ENCODE assay signal across 15 cellular contexts in genomic region chr15:82918607-82919230, GRCh38. TPM values are rescaled to one million over a fixed set of nuclear protein-coding genes. Genes with fewer than 3 reads are reported as not detected.
A peak's percentile ranks its signal among the peaks of the same experiment; 100 is the strongest.
DNase-seq lines count a peak whose midpoint lies in the region; ATAC-seq, FAIRE-seq and TF ChIP-seq lines count a peak whose summit lies in the region.
"Had no signal": no experiment of that assay in that cellular context is flagged by ENCODE, and none has a peak within 500 bp of the region (broad histone marks: within the 10 kb centered on the region; RNA-seq: fewer than 3 reads in every experiment).

No MANE protein-coding gene starts in this region.

- H3K4me1 ChIP-seq in left ventricle myocardium inferior (peaks cover 58% of the 10 kb centered on the region), gastrocnemius medialis (peaks cover 60 to 83% of the 10 kb centered on the region in 2 donors)
- H3K4me1 ChIP-seq: BLaER1 treated with 17β-estradiol and CSF1 and Interleukin-3, amounts not matched to agents 10 nM and 100 nM had no signal

- H3K36me3 Mint-ChIP-seq in natural killer cell treated with Interleukin-12 subunit alpha and Interleukin-12 subunit beta and Interleukin-15 and Interleukin-18, amount 100 ng/mL, for 72 hours: no peaks in the 10 kb centered on the region

- DNase-seq in left ventricle myocardium inferior: no peak
- no peak for DNase-seq in Right ventricle myocardium superior
- peak; percentile 56 for DNase-seq in left lobe of liver (ENCODE audit: low spot score)
- DNase-seq in gastrocnemius medialis: peak in 1 of 2 donors; percentile 44
- no peak for DNase-seq in HK-2 (ENCODE audit: unreplicated experiment)
- DNase-seq in natural killer cell treated with Interleukin-12 subunit alpha and Interleukin-12 subunit beta and Interleukin-15 and Interleukin-18, amount 100 ng/mL, for 72 hours (ENCODE audit: low spot score): no peak
- no peak for DNase-seq in activated effector memory CD4-positive, alpha-beta T cell treated with Interleukin-2 at 50 U/mL for 16 hours
- no peak for DNase-seq in HTR-8/SVneo (ENCODE audit: insufficient read length, low spot score)
- DNase-seq: EL, H7, IMR-90, NCI-H2171 treated with DMSO at 0.1 percent for 48 hours, NCI-H510A, NCI-H82 had no signal

- H3K27ac ChIP-seq in left ventricle myocardium inferior (replicated peaks): peak overlapping the region; percentile 54
- H3K27ac ChIP-seq in gastrocnemius medialis: peak overlapping the region; percentile 90 to 94 (median 92)
- H3K27ac ChIP-seq: BLaER1 treated with 17β-estradiol and CSF1 and Interleukin-3, amounts not matched to agents 10 nM and 100 nM had no signal

- no peaks in the 10 kb centered on the region for H3K9me3 Mint-ChIP-seq in natural killer cell treated with Interleukin-12 subunit alpha and Interleukin-12 subunit beta and Interleukin-15 and Interleukin-18, amount 100 ng/mL, for 72 hours

- H3K4me3 ChIP-seq in left ventricle myocardium inferior (no peak overlapping the region), gastrocnemius medialis (no peak overlapping the region)
- H3K4me3 ChIP-seq: BLaER1 treated with 17β-estradiol and CSF1 and Interleukin-3, amounts not matched to agents 10 nM and 100 nM had no signal

- intact Hi-C loops in left ventricle myocardium inferior (cut with micrococcal nuclease): no loop called here
- intact Hi-C loops in Right ventricle myocardium superior (cut with DNase I): no loop called here
- intact Hi-C loops in gastrocnemius medialis (cut with DNase I; ENCODE audit: low total_unique reads): loop anchor here (2.0 to 5.0 kb wide), 2 partner anchors 18 to 111 kb away; partner anchors contain the start of genes FSD2 and WHAMM

- H3K9me3 ChIP-seq in left ventricle myocardium inferior (replicated peaks): no peaks in the 10 kb centered on the region
- H3K9me3 ChIP-seq in gastrocnemius medialis: no peaks in the 10 kb centered on the region
- H3K9me3 ChIP-seq: BLaER1 treated with 17β-estradiol and CSF1 and Interleukin-3, amounts not matched to agents 10 nM and 100 nM had no signal

- in situ Hi-C loops in gastrocnemius medialis (cut with MboI; ENCODE audit: low sequenced_read_pairs in 4 of 4): no loop called here

- peaks cover 1 to 10% of the 10 kb centered on the region in 2 donors for H3K27me3 Mint-ChIP-seq in natural killer cell treated with Interleukin-12 subunit alpha and Interleukin-12 subunit beta and Interleukin-15 and Interleukin-18, amount 100 ng/mL, for 72 hours

- no peak for TF ChIP-seq CTCF in left ventricle myocardium inferior (IDR thresholded peaks at IDR 0.05; ENCODE audit: borderline replicate concordance)
- TF ChIP-seq CTCF in gastrocnemius medialis (IDR thresholded peaks at IDR 0.05 in 4 of 5, conservative IDR thresholded peaks at IDR 0.05 in 1 of 5): no peak

- no peaks in the 10 kb centered on the region for H3K36me3 ChIP-seq in left ventricle myocardium inferior
- H3K36me3 ChIP-seq in gastrocnemius medialis: no peaks in the 10 kb centered on the region
- H3K36me3 ChIP-seq: BLaER1 treated with 17β-estradiol and CSF1 and Interleukin-3, amounts not matched to agents 10 nM and 100 nM had no signal

- H3K4me1 Mint-ChIP-seq in natural killer cell treated with Interleukin-12 subunit alpha and Interleukin-12 subunit beta and Interleukin-15 and Interleukin-18, amount 100 ng/mL, for 72 hours (ENCODE audit: low read depth in 2 of 2): no peaks in the 10 kb centered on the region

- no peak for FAIRE-seq in HTR-8/SVneo (lab: Jason Lieb, UNC)

- ATAC-seq in Right ventricle myocardium superior (ENCODE audit: poor library complexity) (no peak), left lobe of liver (peak; percentile 54), gastrocnemius medialis (peak; percentile 40 to 43)
- no peak for ATAC-seq in natural killer cell treated with Interleukin-12 subunit alpha and Interleukin-12 subunit beta and Interleukin-15 and Interleukin-18, amount 100 ng/mL, for 72 hours

- TF ChIP-seq POLR2A in gastrocnemius medialis (IDR thresholded peaks at IDR 0.05): no peak

- H3K27me3 ChIP-seq in left ventricle myocardium inferior (ENCODE audit: low read depth): no peaks in the 10 kb centered on the region
- no peaks in the 10 kb centered on the region for H3K27me3 ChIP-seq in gastrocnemius medialis
- H3K27me3 ChIP-seq: BLaER1 treated with 17β-estradiol and CSF1 and Interleukin-3, amounts not matched to agents 10 nM and 100 nM had no signal

- no peak overlapping the region for H3K4me3 Mint-ChIP-seq in natural killer cell treated with Interleukin-12 subunit alpha and Interleukin-12 subunit beta and Interleukin-15 and Interleukin-18, amount 100 ng/mL, for 72 hours

- H3K27ac Mint-ChIP-seq in natural killer cell treated with Interleukin-12 subunit alpha and Interleukin-12 subunit beta and Interleukin-15 and Interleukin-18, amount 100 ng/mL, for 72 hours: no peak overlapping the region

RNA-seq across cellular contexts. Expression of gene HOMER2, which starts 33.8 kb away (rescaled TPM):
- total RNA-seq in left ventricle myocardium inferior: 48.5 TPM
- total RNA-seq in Right ventricle myocardium superior: 55.1 TPM
- total RNA-seq in left lobe of liver: 61.3 TPM
- total RNA-seq in gastrocnemius medialis: 100 to 1,000 TPM in 2 of 4 donors, 10 to 100 TPM in 2; 51.6 to 132 (median 94.5) TPM
- total RNA-seq in natural killer cell treated with Interleukin-12 subunit alpha and Interleukin-12 subunit beta and Interleukin-15 and Interleukin-18, amount 100 ng/mL, for 72 hours: 1 to 10 TPM; 3.1 to 4.5 TPM

Comparison
In these comparisons a context has a peak if more than half of its experiments do, and no peak if none do; other contexts are left out.
1. ATAC-seq: peak in left lobe of liver (single experiment) and gastrocnemius medialis (2 of 2); none in Right ventricle myocardium superior (single experiment) and natural killer cell treated with Interleukin-12 subunit alpha and Interleukin-12 subunit beta and Interleukin-15 and Interleukin-18, amount 100 ng/mL, for 72 hours (0 of 2).